ENCODE assay signal across 18 cellular contexts in genomic region chr3:127104586-127104985, GRCh38.
"Had no signal": no experiment of that assay in that cellular context is flagged by ENCODE, and none has a peak within 500 bp of the region (broad histone marks: within the 10 kb centered on the region; RNA-seq: fewer than 3 reads in every experiment).

No MANE protein-coding gene starts in this region.

- H3K27me3 ChIP-seq: heart left ventricle, ovary had no signal

- H3K4me3 ChIP-seq: heart left ventricle, ovary, psoas muscle, tibial artery had no signal

- DNase-seq: activated B cell treated with CpG ODN at 0.5 μM for 24 hours; activated CD4-positive, alpha-beta memory T cell treated with anti-CD3 and anti-CD28 coated beads, Interleukin-2, amount 10 ng/mL, durations not matched to agents 7 days and 5 days; activated CD4-positive, alpha-beta T cell treated with anti-CD3 and anti-CD28 coated beads for 48 hours; activated effector memory CD4-positive, alpha-beta T cell treated with Interleukin-2 at 50 U/mL for 16 hours; activated naive CD4-positive, alpha-beta T cell treated with anti-CD3 and anti-CD28 coated beads for 36 hours; activated naive CD8-positive, alpha-beta T cell treated with anti-CD3 and anti-CD28 coated beads, Interleukin-2, amount 10 ng/mL, durations not matched to agents 7 days and 5 days; activated T-cell treated with anti-CD3 and anti-CD28 coated beads, Interleukin-2, amount 50 U/mL, for 72 hours; amniotic stem cell; heart left ventricle; midbrain; natural killer cell; psoas muscle; right cardiac atrium; stimulated activated CD4-positive, alpha-beta T cell treated with anti-CD3 and anti-CD28 coated beads, Interleukin-12 subunit alpha, Interleukin-12 subunit beta, amount 100 ng/mL, for 4 hours; stimulated activated CD4-positive, alpha-beta T cell treated with anti-CD3 and anti-CD28 coated beads, Interleukin-4, amount 100 ng/mL, for 4 hours; substantia nigra had no signal

- H3K27ac ChIP-seq: heart left ventricle, ovary, psoas muscle, tibial artery had no signal

- H3K36me3 ChIP-seq: heart left ventricle, ovary, tibial artery had no signal

- H3K9me3 ChIP-seq: heart left ventricle, ovary, psoas muscle, tibial artery had no signal

- ATAC-seq: activated T-cell treated with anti-CD3 and anti-CD28 coated beads, Interleukin-2, amount 50 U/mL, for 72 hours; heart left ventricle; natural killer cell; psoas muscle; right cardiac atrium had no signal

- H3K4me1 ChIP-seq: heart left ventricle, psoas muscle, tibial artery had no signal
